In the genomic region with DNA sequence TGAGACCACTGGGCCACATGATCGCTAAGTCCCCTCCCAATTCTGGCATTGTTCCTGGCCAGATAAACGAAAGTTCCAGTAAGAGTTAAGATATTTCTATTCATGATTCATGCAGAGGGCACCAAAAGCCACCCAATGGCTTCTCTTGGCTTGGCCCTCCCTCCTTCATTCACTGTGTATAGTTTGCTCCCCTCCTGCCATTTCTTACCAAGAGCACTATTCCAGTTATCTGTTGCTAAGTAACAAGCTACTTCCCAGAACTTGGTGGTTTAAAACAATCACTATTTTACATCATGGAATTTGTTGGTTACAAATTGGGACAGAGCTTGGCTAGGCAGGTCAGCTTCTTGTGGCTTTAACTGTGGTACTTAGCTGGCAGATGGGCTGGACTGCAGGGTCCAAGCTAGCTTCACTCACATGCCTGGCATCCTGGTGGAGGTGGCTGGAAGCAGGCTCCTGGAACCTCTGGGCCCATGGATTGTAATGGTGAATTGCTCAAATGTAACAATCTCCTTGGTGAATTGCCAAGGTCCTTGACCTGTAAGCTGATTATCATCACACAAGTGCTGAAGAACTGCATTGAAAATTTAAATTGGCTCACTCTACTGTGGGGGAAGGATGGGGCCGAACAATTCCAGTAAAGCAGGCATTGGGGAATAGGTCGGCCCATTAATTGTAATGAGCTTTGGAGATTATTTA, we compare ENCODE assay signal across 19 cellular contexts. TPM values are rescaled to one million over a fixed set of nuclear protein-coding genes. Genes with fewer than 3 reads are reported as not detected.
A peak's percentile ranks its signal among the peaks of the same experiment; 100 is the strongest.
DNase-seq lines count a peak whose midpoint lies in the region; ATAC-seq, FAIRE-seq and TF ChIP-seq lines count a peak whose summit lies in the region.
"Had no signal": no experiment of that assay in that cellular context is flagged by ENCODE, and none has a peak within 500 bp of the region (broad histone marks: within the 10 kb centered on the region; RNA-seq: fewer than 3 reads in every experiment).

No MANE protein-coding gene starts in this region.

- H3K4me3 ChIP-seq in K562 (no peak overlapping the region), kidney (ENCODE audit: low read length in 2 of 2) (no peak overlapping the region), Caco-2 (ENCODE audit: low read depth, low read length) (no peak overlapping the region)
- H3K4me3 ChIP-seq: ovary, spleen had no signal

- 51% methylated on average over 4 of the region's 4 CpGs for WGBS in K562 (ENCODE audit: insufficient coverage, low coverage, missing lambda C conversion rate)

- in situ Hi-C loops in K562 (cut with MboI): no loop called here

- no peak for FAIRE-seq in K562 (lab: Jason Lieb, UNC)
- no peak for FAIRE-seq in kidney (lab: Jason Lieb, UNC)
- FAIRE-seq: endometrium had no signal

- H3K27me3 Mint-ChIP-seq in memory B cell: no peaks in the 10 kb centered on the region
- H3K27me3 Mint-ChIP-seq in Caco-2 (ENCODE audit: insufficient read depth, unreplicated experiment): no peaks in the 10 kb centered on the region
- H3K27me3 Mint-ChIP-seq: B cell; stimulated activated naive CD8-positive, alpha-beta T cell treated with anti-CD3 and anti-CD28 coated beads, Interleukin-15, amount 100 ng/mL, for 72 hours had no signal

- ATAC-seq in K562 (no peak), memory B cell (ENCODE audit: low read depth) (no peak)
- ATAC-seq: Right ventricle myocardium inferior; stimulated activated naive CD8-positive, alpha-beta T cell treated with anti-CD3 and anti-CD28 coated beads, Interleukin-15, amount 100 ng/mL, for 72 hours had no signal

- no peak overlapping the region for H3K27ac ChIP-seq in K562 (ENCODE audit: extremely low read depth, low read depth, low read length)
- H3K27ac ChIP-seq in kidney (ENCODE audit: low read depth in 2 of 2, low read length in 2 of 2): no peak overlapping the region
- H3K27ac ChIP-seq: ovary had no signal

- H3K36me3 Mint-ChIP-seq in memory B cell: peaks cover 26% of the 10 kb centered on the region
- peaks cover 24% of the 10 kb centered on the region for H3K36me3 Mint-ChIP-seq in Caco-2 (ENCODE audit: insufficient read depth, unreplicated experiment)

- H2AFZ ChIP-seq in K562 (ENCODE audit: low read depth, low read length): no peak overlapping the region

- no peak for TF ChIP-seq POLR2A in K562 (conservative IDR thresholded peaks at IDR 0.05)

- H3K4me1 ChIP-seq in K562 (replicated peaks in 1 of 2; ENCODE audit: control insufficient read depth in 2 of 2, insufficient read depth in 2 of 2, low read length in 2 of 2): no peaks in the 10 kb centered on the region
- H3K4me1 ChIP-seq in kidney (ENCODE audit: control insufficient read depth in 1 of 2, insufficient read depth in 1 of 2, low read depth in 1 of 2, low read length in 2 of 2): no peaks in the 10 kb centered on the region
- H3K4me1 ChIP-seq in Caco-2: no peaks in the 10 kb centered on the region

- no TSS peak for BruUV-seq in K562 (replicated peaks; lab: Mats Ljungman, UMichigan)
- BruUV-seq in Caco-2 (replicated peaks; lab: Mats Ljungman, UMichigan): no TSS peak

- H3K9me3 ChIP-seq in K562 (replicated peaks; ENCODE audit: control insufficient read depth, insufficient read depth, low read depth, low read length): no peaks in the 10 kb centered on the region
- H3K9me3 ChIP-seq in kidney (ENCODE audit: control insufficient read depth in 1 of 2, low read length in 2 of 2): no peaks in the 10 kb centered on the region
- no peaks in the 10 kb centered on the region for H3K9me3 ChIP-seq in Caco-2
- H3K9me3 ChIP-seq: ovary, spleen had no signal

- CTCF ChIA-PET in K562 (lab: Yijun Ruan, JAX; ENCODE audit: low intra/inter-chr PET ratio): no interaction called here
- CTCF ChIA-PET in Caco-2 (lab: Charles Lee): no interaction called here

- H3K9me1 ChIP-seq in K562 (ENCODE audit: control insufficient read depth, insufficient read depth, low read length): no peaks in the 10 kb centered on the region

- POLR2A ChIA-PET in K562 (lab: Yijun Ruan, JAX) (interaction anchor here (0.6 to 1.6 kb wide), 7 partner anchors 8 to 297 kb away, joined by 3 to 8 read pairs (median 4); no protein-coding TSS in a partner anchor), Caco-2 (lab: Charles Lee) (no interaction called here)

- H3K27ac Mint-ChIP-seq in memory B cell (peak overlapping the region; percentile 37), Caco-2 (ENCODE audit: unreplicated experiment) (no peak overlapping the region)
- H3K27ac Mint-ChIP-seq: B cell had no signal

- no peaks in the 10 kb centered on the region for H3K27me3 ChIP-seq in K562 (ENCODE audit: control insufficient read depth in 2 of 2, insufficient read depth in 2 of 2, low read length in 2 of 2)
- H3K27me3 ChIP-seq in Caco-2 (replicated peaks; ENCODE audit: control insufficient read depth, insufficient read depth, low read length): no peaks in the 10 kb centered on the region
- H3K27me3 ChIP-seq: ovary, spleen had no signal

- no peaks in the 10 kb centered on the region for H3K4me1 Mint-ChIP-seq in memory B cell
- H3K4me1 Mint-ChIP-seq in Caco-2 (ENCODE audit: low read depth, unreplicated experiment): no peaks in the 10 kb centered on the region
- H3K4me1 Mint-ChIP-seq: B cell had no signal

- TF ChIP-seq CTCF in K562 (IDR thresholded peaks at IDR 0.05 in 2 of 3, conservative IDR thresholded peaks at IDR 0.05 in 1 of 3; ENCODE audit: insufficient read depth in 2 of 3, low read depth in 1 of 3, low read length in 3 of 3) (no peak), kidney (IDR thresholded peaks at IDR 0.05; ENCODE audit: borderline replicate concordance, extremely low read depth, insufficient read depth) (no peak), Caco-2 (IDR thresholded peaks at IDR 0.05; ENCODE audit: insufficient read depth in 1 of 2, low read depth in 1 of 2, low read length in 1 of 2, severe bottlenecking in 1 of 2, unreplicated experiment in 1 of 2) (no peak)

- no peak for TF ChIP-seq RAD21 in K562 (CRISPR knock-in tag; conservative IDR thresholded peaks at IDR 0.05 in 1 of 2, IDR thresholded peaks at IDR 0.05 in 1 of 2)

- H4K20me1 ChIP-seq in K562 (replicated peaks; ENCODE audit: control insufficient read depth, insufficient read depth, low read length): no peaks in the 10 kb centered on the region

- no peaks in the 10 kb centered on the region for H3K79me2 ChIP-seq in K562 (ENCODE audit: control insufficient read depth, insufficient read depth, low read length)

- intact Hi-C loops in K562 (cut with micrococcal nuclease) (no loop called here), kidney (cut with DNase I) (no loop called here), Caco-2 (cut with micrococcal nuclease; ENCODE audit: unreplicated experiment) (no loop called here)

- DNase-seq in A172 (ENCODE audit: low spot score): peak; percentile 22
- peak; percentile 17 for DNase-seq in H4 (ENCODE audit: low spot score)
- DNase-seq in K562 (ENCODE audit: extremely low read depth in 1 of 4, low spot score in 3 of 4): no peak
- no peak for DNase-seq in memory B cell (ENCODE audit: low spot score in 2 of 2)
- no peak for DNase-seq in stimulated activated CD4-positive, alpha-beta T cell treated with anti-CD3 and anti-CD28 coated beads, Interleukin-1b, Interleukin-23, amount 100 ng/mL, for 48 hours
- no peak for DNase-seq in kidney
- no peak for DNase-seq in stimulated activated CD4-positive, alpha-beta T cell treated with anti-CD3 and anti-CD28 coated beads, Interleukin-2, amount 100 ng/mL, for 48 hours
- DNase-seq in Caco-2: no peak
- DNase-seq: activated CD8-positive, alpha-beta memory T cell treated with anti-CD3 and anti-CD28 coated beads, Interleukin-2, amount 50 U/mL, for 4 hours; activated naive CD4-positive, alpha-beta T cell treated with anti-CD3 and anti-CD28 coated beads, Interleukin-2, amount 50 U/mL, for 16 hours; central memory CD4-positive, alpha-beta T cell; NCI-H1930; ovary; spleen; stimulated activated naive CD8-positive, alpha-beta T cell treated with anti-CD3 and anti-CD28 coated beads, Interleukin-15, amount 100 ng/mL, for 72 hours; T-helper 2 cell had no signal

- H3K9ac ChIP-seq in K562 (ENCODE audit: insufficient read depth in 1 of 2, low read depth in 2 of 2, low read length in 2 of 2): no peak overlapping the region
- no peak overlapping the region for H3K9ac ChIP-seq in kidney (ENCODE audit: low read length in 2 of 2)

- H3K36me3 ChIP-seq in K562 (ENCODE audit: control insufficient read depth, insufficient read depth, low read length) (peaks cover 36% of the 10 kb centered on the region), kidney (ENCODE audit: control insufficient read depth in 1 of 2, insufficient read depth in 2 of 2, low read length in 2 of 2) (peaks cover 20 to 37% of the 10 kb centered on the region in 2 donors), Caco-2 (ENCODE audit: control insufficient read depth, insufficient read depth, low read length) (no peaks in the 10 kb centered on the region)
- H3K36me3 ChIP-seq: ovary had no signal

- H3K4me3 Mint-ChIP-seq in memory B cell (no peak overlapping the region), Caco-2 (ENCODE audit: unreplicated experiment) (no peak overlapping the region)
- H3K4me3 Mint-ChIP-seq: B cell; stimulated activated naive CD8-positive, alpha-beta T cell treated with anti-CD3 and anti-CD28 coated beads, Interleukin-15, amount 100 ng/mL, for 72 hours had no signal

- H3K4me2 ChIP-seq in K562 (ENCODE audit: insufficient read depth, low read length): no peak overlapping the region

- no peak for TF ChIP-seq EP300 in K562 (IDR thresholded peaks at IDR 0.05; ENCODE audit: low read length)

- no peaks in the 10 kb centered on the region for H3K9me3 Mint-ChIP-seq in memory B cell
- no peaks in the 10 kb centered on the region for H3K9me3 Mint-ChIP-seq in Caco-2 (ENCODE audit: unreplicated experiment)
- H3K9me3 Mint-ChIP-seq: stimulated activated naive CD8-positive, alpha-beta T cell treated with anti-CD3 and anti-CD28 coated beads, Interleukin-15, amount 100 ng/mL, for 72 hours had no signal

RNA-seq across cellular contexts. Expression of a gene that starts 16.6 kb away (rescaled TPM):
- 19.7 and 20.7 TPM in 2 replicates for total RNA-seq in A172 (2014; rRNA removed; shearing (Covaris generic))
- total RNA-seq in H4 (2014; rRNA removed; shearing (Covaris generic)): 13.1 and 15.8 TPM in 2 replicates
- total RNA-seq in K562 (2011; cell fraction: chromatin; rRNA removed; ENCODE audit: low replicate concordance): 7.2 and 11.4 TPM in 2 replicates
- 5.0 and 7.5 TPM in 2 replicates for total RNA-seq in K562 (2011; cell fraction: nucleolus; rRNA removed)
- 10.2 and 14.3 TPM in 2 replicates for total RNA-seq in K562 (2011; cell fraction: nucleoplasm; rRNA removed)
- total RNA-seq in K562 (2014; rRNA removed) (26.8 and 32.4 TPM in 2 replicates), K562 (2014; rRNA removed; fragmentation: Illumina TruSeq; extraction: Trizol) (21.6 and 22.8 TPM in 2 replicates), K562 (2015; rRNA removed; fragmentation: Illumina TruSeq; extraction: Trizol) (20.8 and 22.7 TPM in 2 replicates), K562 (2021) (20.4 and 21.9 TPM in 2 replicates), kidney (16.1 TPM), Caco-2 (2022) (33.0 and 33.5 TPM in 2 replicates)
- polyA plus RNA-seq in K562 (2011; rRNA removed) (16.8 and 19.5 TPM in 2 replicates), K562 (2014; fragmentation: Illumina TruSeq; extraction: Trizol) (20.7 and 22.6 TPM in 2 replicates), K562 (2014; fragmentation: Nextera tagmentation; extraction: Ambion mirVana) (10 to 100 TPM in 1 of 2 experiments, 1 to 10 TPM in 1; 7.0 to 10.9 TPM), K562 (2014; rRNA removed) (19.0 and 22.0 TPM in 2 replicates), kidney (ENCODE audit: insufficient read depth, low read depth, low replicate concordance) (8.3 TPM)
- polyA plus RNA-seq in K562 (2011; cell fraction: cytosol; rRNA removed): 18.2 and 19.9 TPM in 2 replicates
- 9.4 and 10.7 TPM in 2 replicates for polyA plus RNA-seq in K562 (2011; cell fraction: nucleus; rRNA removed)
- polyA plus RNA-seq in K562 (2012): 16.7 and 18.2 TPM in 2 replicates
- polyA minus RNA-seq in K562 (2011; rRNA and poly(A)+ RNA removed): 27.8 and 31.9 TPM in 2 replicates
- 19.7 and 21.1 TPM in 2 replicates for polyA minus RNA-seq in K562 (2011; cell fraction: cytosol; rRNA and poly(A)+ RNA removed)
- polyA minus RNA-seq in K562 (2011; cell fraction: nucleus; rRNA and poly(A)+ RNA removed): 8.9 and 10.6 TPM in 2 replicates

RNA-seq across cellular contexts. Expression of a gene that starts 16.6 kb away (rescaled TPM):
- total RNA-seq in A172 (2014; rRNA removed; shearing (Covaris generic)): 40.8 and 48.8 TPM in 2 replicates
- 26.8 and 34.0 TPM in 2 replicates for total RNA-seq in H4 (2014; rRNA removed; shearing (Covaris generic))
- total RNA-seq in K562 (2011; cell fraction: chromatin; rRNA removed; ENCODE audit: low replicate concordance): 16.8 and 19.9 TPM in 2 replicates
- total RNA-seq in K562 (2011; cell fraction: nucleolus; rRNA removed): 13.3 and 14.7 TPM in 2 replicates
- 20.2 and 22.2 TPM in 2 replicates for total RNA-seq in K562 (2011; cell fraction: nucleoplasm; rRNA removed)
- total RNA-seq in K562 (2014; rRNA removed): 18.8 and 20.9 TPM in 2 replicates
- total RNA-seq in K562 (2014; rRNA removed; fragmentation: Illumina TruSeq; extraction: Trizol): 32.8 and 38.7 TPM in 2 replicates
- total RNA-seq in K562 (2015; rRNA removed; fragmentation: Illumina TruSeq; extraction: Trizol): 32.2 and 33.9 TPM in 2 replicates
- total RNA-seq in K562 (2021): 19.9 and 21.6 TPM in 2 replicates
- 24.9 and 28.3 TPM in 2 replicates for polyA plus RNA-seq in K562 (2011; rRNA removed)
- 19.2 and 21.8 TPM in 2 replicates for polyA plus RNA-seq in K562 (2011; cell fraction: cytosol; rRNA removed)
- polyA plus RNA-seq in K562 (2011; cell fraction: nucleus; rRNA removed): 9.8 and 10.3 TPM in 2 replicates
- polyA plus RNA-seq in K562 (2012): 20.3 and 21.8 TPM in 2 replicates
- polyA plus RNA-seq in K562 (2014; fragmentation: Illumina TruSeq; extraction: Trizol): 26.8 and 34.5 TPM in 2 replicates
- 10 to 100 TPM; 44.1 to 61.5 TPM for polyA plus RNA-seq in K562 (2014; fragmentation: Nextera tagmentation; extraction: Ambion mirVana)
- polyA plus RNA-seq in K562 (2014; rRNA removed): 23.5 and 39.6 TPM in 2 replicates
- polyA minus RNA-seq in K562 (2011; rRNA and poly(A)+ RNA removed): 30.4 and 36.7 TPM in 2 replicates
- polyA minus RNA-seq in K562 (2011; cell fraction: cytosol; rRNA and poly(A)+ RNA removed): 9.5 and 10.0 TPM in 2 replicates
- polyA minus RNA-seq in K562 (2011; cell fraction: nucleus; rRNA and poly(A)+ RNA removed): 9.7 and 11.9 TPM in 2 replicates
- total RNA-seq in kidney: 18.6 TPM
- polyA plus RNA-seq in kidney (ENCODE audit: insufficient read depth, low read depth, low replicate concordance): 9.7 TPM
- 18.5 and 18.9 TPM in 2 replicates for total RNA-seq in Caco-2 (2022)

Comparison
In these comparisons a context has a peak if more than half of its experiments do, and no peak if none do; other contexts are left out.
1. DNase-seq: peak in A172 (single experiment) and H4 (single experiment); none in K562 (0 of 4), memory B cell (0 of 2), stimulated activated CD4-positive, alpha-beta T cell treated with anti-CD3 and anti-CD28 coated beads, Interleukin-1b, Interleukin-23, amount 100 ng/mL, for 48 hours (single experiment), kidney (single experiment), stimulated activated CD4-positive, alpha-beta T cell treated with anti-CD3 and anti-CD28 coated beads, Interleukin-2, amount 100 ng/mL, for 48 hours (0 of 2) and Caco-2 (0 of 2).